Comparison of ENCODE assay signal across 1 cellular context in the genomic region with DNA sequence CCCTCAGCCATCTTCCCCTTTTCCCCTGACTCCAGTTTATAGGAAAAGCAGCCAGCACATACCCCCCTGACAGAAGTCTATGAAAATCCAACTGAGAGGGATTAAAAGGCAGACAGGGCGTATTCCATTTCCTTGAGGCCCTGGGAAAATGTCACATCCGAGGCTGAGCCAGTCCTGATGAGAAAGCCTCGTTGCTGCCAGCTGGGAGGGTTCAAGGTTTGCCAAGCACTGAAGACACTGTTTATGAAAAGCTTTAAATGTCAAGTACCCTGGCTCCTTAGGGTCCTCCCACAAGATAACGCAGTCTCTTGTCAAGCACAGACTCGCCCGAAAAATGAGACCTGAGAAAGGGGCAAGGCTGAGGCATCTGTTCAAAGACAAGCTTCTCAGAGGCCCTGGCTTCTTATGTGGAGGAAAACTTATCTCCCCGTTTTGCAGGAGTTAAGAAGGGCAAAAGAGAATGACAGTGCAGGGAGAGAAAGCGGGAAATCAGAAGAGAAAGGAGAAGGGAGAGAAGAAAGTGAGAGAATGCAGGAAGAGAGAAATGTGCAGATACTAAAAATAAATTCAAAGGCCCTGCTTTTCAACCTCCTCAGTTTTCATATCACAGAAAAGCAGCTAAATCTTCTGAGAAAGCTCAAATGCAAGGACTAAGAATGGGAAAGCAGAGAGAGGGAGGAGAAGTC.
TF ChIP-seq lines count a peak whose summit lies in the region.

No MANE protein-coding gene starts in this region.

TF ChIP-seq in GM12878, 131 proteins besides CTCF, POLR2A, EP300 and RAD21 (continued from another document):
- TF ChIP-seq E2F4 (IDR thresholded peaks at IDR 0.05; ENCODE audit: low read depth, low read length): no peak
- TF ChIP-seq JUND (IDR thresholded peaks at IDR 0.05; ENCODE audit: low read depth, low read length): no peak
- TF ChIP-seq BCLAF1 (IDR thresholded peaks at IDR 0.05): no peak
- no peak for TF ChIP-seq SMC3 (IDR thresholded peaks at IDR 0.05; ENCODE audit: borderline replicate concordance, low read length)
- no peak for TF ChIP-seq PAX8 (IDR thresholded peaks at IDR 0.05)
- TF ChIP-seq RCOR1 (conservative IDR thresholded peaks at IDR 0.05; ENCODE audit: low read depth, low read length): no peak
